Comparison of ENCODE assay signal across 15 cellular contexts in the genomic region with DNA sequence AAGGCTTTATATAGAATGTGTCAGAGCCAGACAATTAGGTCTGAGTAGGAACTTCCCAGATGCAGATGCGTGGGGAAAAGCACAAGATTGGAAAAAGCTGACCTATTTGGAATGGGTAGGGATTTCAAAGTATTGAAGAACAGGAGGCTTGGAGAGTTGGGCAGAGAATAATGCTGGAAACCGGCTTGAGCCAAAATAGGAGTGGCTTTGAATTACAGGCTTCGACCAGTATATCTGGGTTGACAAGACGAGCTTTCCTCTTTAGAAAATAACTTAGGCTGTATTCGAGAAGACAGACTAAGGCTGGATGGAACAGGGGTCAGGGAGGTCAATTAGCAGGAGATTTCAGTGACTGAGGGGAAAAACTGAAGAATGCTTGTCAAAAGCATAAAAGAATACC.
"Had no signal": no experiment of that assay in that cellular context is flagged by ENCODE, and none has a peak within 500 bp of the region (broad histone marks: within the 10 kb centered on the region; RNA-seq: fewer than 3 reads in every experiment).

No MANE protein-coding gene starts in this region.

- H3K27me3 ChIP-seq: testis had no signal

- DNase-seq: activated CD4-positive, alpha-beta memory T cell treated with anti-CD3 and anti-CD28 coated beads, Interleukin-2, amount 10 ng/mL, durations not matched to agents 7 days and 5 days; activated naive CD4-positive, alpha-beta T cell; activated naive CD8-positive, alpha-beta T cell treated with anti-CD3 and anti-CD28 coated beads, Interleukin-2, amount 50 U/mL, for 24 hours; activated T-cell treated with anti-CD3 and anti-CD28 coated beads, Interleukin-2, amount 50 U/mL, for 48 hours; erythroblast; glutamatergic neuron; stimulated activated CD4-positive, alpha-beta T cell treated with anti-CD3 and anti-CD28 coated beads, Interleukin-4, amount 100 ng/mL, for 4 hours; stimulated activated naive CD8-positive, alpha-beta T cell treated with anti-CD3 and anti-CD28 coated beads, Interleukin-15, amount 100 ng/mL, for 72 hours; T-cell; T1000; testis had no signal

- H3K4me1 ChIP-seq: testis had no signal

- FAIRE-seq: astrocyte, islet of Langerhans had no signal

- H3K4me3 ChIP-seq: coronary artery, SK-N-MC, testis had no signal

- ATAC-seq: activated naive CD8-positive, alpha-beta T cell treated with anti-CD3 and anti-CD28 coated beads, Interleukin-2, amount 50 U/mL, for 24 hours; stimulated activated naive CD8-positive, alpha-beta T cell treated with anti-CD3 and anti-CD28 coated beads, Interleukin-15, amount 100 ng/mL, for 72 hours; T-cell had no signal

- H3K27ac ChIP-seq: coronary artery, SK-N-MC, testis had no signal

- H3K9me3 ChIP-seq: testis had no signal
